19 cellular contexts compared by ENCODE assay signal in the genomic region with DNA sequence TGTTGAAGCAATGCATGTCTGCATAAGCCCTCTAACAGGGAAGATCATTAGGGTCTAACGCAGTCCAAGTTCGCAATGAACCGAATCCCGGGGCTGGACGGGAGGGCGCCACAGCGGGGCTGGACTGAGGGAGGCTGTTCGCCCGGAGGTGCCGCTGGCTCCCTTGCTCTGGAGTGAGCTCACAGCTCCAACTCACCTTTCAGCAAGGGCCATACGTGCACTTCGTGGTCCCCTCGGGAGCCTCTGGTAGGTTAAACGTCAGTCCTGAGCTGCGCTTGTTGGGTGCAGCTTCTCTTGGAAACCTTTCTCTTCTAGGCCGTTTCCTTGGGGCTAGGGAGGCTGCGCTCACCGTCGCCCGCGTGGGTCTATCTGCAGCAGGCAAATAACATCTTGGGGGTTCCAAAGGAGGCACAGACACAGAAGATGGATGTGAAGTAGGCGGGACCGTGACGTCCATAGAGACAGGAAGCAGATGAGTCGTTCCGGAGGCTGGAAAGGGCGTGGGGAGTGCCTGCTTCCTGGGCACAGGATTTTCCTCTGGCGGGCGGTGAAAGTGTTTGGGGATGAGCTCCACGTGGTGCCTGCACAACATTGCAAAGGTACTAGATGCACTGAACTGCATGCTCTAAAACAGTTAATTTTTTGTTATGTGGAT. TPM values are rescaled to one million over a fixed set of nuclear protein-coding genes. Genes with fewer than 3 reads are reported as not detected.
"Had no signal": no experiment of that assay in that cellular context is flagged by ENCODE, and none has a peak within 500 bp of the region (broad histone marks: within the 10 kb centered on the region; RNA-seq: fewer than 3 reads in every experiment).

No MANE protein-coding gene starts in this region.

- H3K27me3 ChIP-seq: hepatocyte had no signal

- H2AFZ ChIP-seq: hepatocyte had no signal

- H3K9me3 ChIP-seq: esophagus squamous epithelium, psoas muscle, sigmoid colon had no signal

- H3K4me3 ChIP-seq: esophagus squamous epithelium, hepatocyte, left ventricle myocardium inferior, psoas muscle, sigmoid colon had no signal

- H3K36me3 Mint-ChIP-seq: natural killer cell; stimulated activated effector memory CD8-positive, alpha-beta T cell treated with anti-CD3 and anti-CD28 coated beads, Interleukin-12 subunit alpha, Interleukin-12 subunit beta, amount 100 ng/mL, for 72 hours had no signal

- H3K4me2 ChIP-seq: hepatocyte had no signal

- H3K9me3 Mint-ChIP-seq: natural killer cell; stimulated activated effector memory CD8-positive, alpha-beta T cell treated with anti-CD3 and anti-CD28 coated beads, Interleukin-12 subunit alpha, Interleukin-12 subunit beta, amount 100 ng/mL, for 72 hours had no signal

- H3K27ac ChIP-seq: esophagus squamous epithelium, hepatocyte, left ventricle myocardium inferior, psoas muscle, sigmoid colon had no signal

- H3K4me1 ChIP-seq: left ventricle myocardium inferior, psoas muscle, sigmoid colon had no signal

- DNase-seq: activated B cell treated with CpG ODN at 0.5 μM for 24 hours; activated CD4-positive, alpha-beta T cell treated with anti-CD3 and anti-CD28 coated beads for 48 hours; activated CD8-positive, alpha-beta T cell treated with anti-CD3 and anti-CD28 coated beads for 36 hours; activated gamma-delta T cell; activated T-cell treated with anti-CD3 and anti-CD28 coated beads, Interleukin-2, amount 50 U/mL, for 48 hours; esophagus squamous epithelium; left ventricle myocardium inferior; mesenchymal stem cell; natural killer cell; psoas muscle; sigmoid colon; stimulated activated CD4-positive, alpha-beta T cell treated with anti-CD3 and anti-CD28 coated beads, Interleukin-2, amount 100 ng/mL, for 24 hours had no signal

- H3K4me3 Mint-ChIP-seq: activated B cell treated with CpG ODN at 0.5 μM for 24 hours; activated CD8-positive, alpha-beta T cell treated with anti-CD3 and anti-CD28 coated beads for 36 hours; natural killer cell; stimulated activated effector memory CD8-positive, alpha-beta T cell treated with anti-CD3 and anti-CD28 coated beads, Interleukin-12 subunit alpha, Interleukin-12 subunit beta, amount 100 ng/mL, for 72 hours had no signal

- H3K79me2 ChIP-seq: hepatocyte had no signal

- ATAC-seq: activated CD8-positive, alpha-beta T cell treated with anti-CD3 and anti-CD28 coated beads for 36 hours; activated naive CD4-positive, alpha-beta T cell treated with anti-CD3 and anti-CD28 coated beads, Interleukin-2, amount 50 U/mL, for 72 hours; natural killer cell; psoas muscle; stimulated activated effector memory CD8-positive, alpha-beta T cell treated with anti-CD3 and anti-CD28 coated beads, Interleukin-12 subunit alpha, Interleukin-12 subunit beta, amount 100 ng/mL, for 72 hours had no signal

- H3K36me3 ChIP-seq: esophagus squamous epithelium, left ventricle myocardium inferior, sigmoid colon had no signal

- H3K4me1 Mint-ChIP-seq: activated B cell treated with CpG ODN at 0.5 μM for 24 hours; natural killer cell; stimulated activated effector memory CD8-positive, alpha-beta T cell treated with anti-CD3 and anti-CD28 coated beads, Interleukin-12 subunit alpha, Interleukin-12 subunit beta, amount 100 ng/mL, for 72 hours had no signal

- H3K27ac Mint-ChIP-seq: activated B cell treated with CpG ODN at 0.5 μM for 24 hours; activated CD8-positive, alpha-beta T cell treated with anti-CD3 and anti-CD28 coated beads for 36 hours; natural killer cell; stimulated activated effector memory CD8-positive, alpha-beta T cell treated with anti-CD3 and anti-CD28 coated beads, Interleukin-12 subunit alpha, Interleukin-12 subunit beta, amount 100 ng/mL, for 72 hours had no signal

RNA-seq across cellular contexts. Expression of a gene that starts 21.9 kb away (rescaled TPM):
- total RNA-seq: activated B cell treated with CpG ODN at 0.5 μM for 24 hours; activated CD8-positive, alpha-beta T cell treated with anti-CD3 and anti-CD28 coated beads for 36 hours; activated naive CD4-positive, alpha-beta T cell treated with anti-CD3 and anti-CD28 coated beads, Interleukin-2, amount 50 U/mL, for 72 hours; cardiac septum; fibroblast of villous mesenchyme; glomerular endothelial cell; left ventricle myocardium inferior; natural killer cell; psoas muscle; T-helper 1 cell treated with Interleukin-12 subunit alpha and Interleukin-12 subunit beta and Interleukin-4 antibody, amounts not matched to agents 30 ng/mL and 1 ng/mL, for 36 hours had no signal
